Comparison of ENCODE assay signal across 27 cellular contexts in the genomic region with DNA sequence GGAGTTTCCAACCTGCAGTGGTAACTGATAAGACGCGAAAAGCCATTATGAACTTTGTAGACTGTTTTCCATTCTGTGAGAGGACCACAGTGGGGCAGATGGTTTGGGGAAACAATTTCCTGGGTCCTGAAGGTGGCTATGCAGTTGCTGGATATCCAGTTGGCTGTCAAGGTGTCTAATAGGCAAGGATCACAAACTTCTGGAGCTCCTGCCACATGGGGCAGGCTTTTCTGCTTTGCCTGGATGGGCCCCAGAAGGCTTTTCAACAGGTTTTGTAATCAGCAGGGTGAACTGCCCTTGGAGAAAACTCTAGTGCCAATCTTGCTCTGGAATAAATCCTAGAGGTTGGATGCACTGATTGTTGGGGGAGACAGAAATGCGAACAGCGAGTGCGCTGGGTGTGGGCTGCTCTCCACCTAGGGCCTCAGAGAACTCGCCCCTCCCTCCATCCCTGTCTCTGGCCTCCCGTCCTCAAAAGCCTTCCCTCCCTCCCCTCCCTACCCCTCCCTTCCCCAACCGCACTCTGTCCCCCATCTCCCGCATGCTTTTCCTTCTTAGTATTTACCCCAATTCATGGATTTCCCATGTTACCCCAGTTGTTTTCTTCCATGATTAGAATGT.
"Had no signal": no experiment of that assay in that cellular context is flagged by ENCODE, and none has a peak within 500 bp of the region (broad histone marks: within the 10 kb centered on the region; RNA-seq: fewer than 3 reads in every experiment).

No MANE protein-coding gene starts in this region.

- H3K4me2 ChIP-seq: hepatocyte had no signal

- H3K9me3 ChIP-seq: adrenal gland, neutrophil, prostate gland, thyroid gland had no signal

- H3K4me3 Mint-ChIP-seq: activated naive CD8-positive, alpha-beta T cell; activated T-cell treated with anti-CD3 and anti-CD28 coated beads, Interleukin-2, amount 50 U/mL, for 4 hours; central memory CD8-positive, alpha-beta T cell; natural killer cell treated with Interleukin-12 subunit alpha and Interleukin-12 subunit beta and Interleukin-15 and Interleukin-18, amount 100 ng/mL, for 72 hours; stimulated activated naive CD8-positive, alpha-beta T cell treated with anti-CD3 and anti-CD28 coated beads, Interleukin-15, Interleukin-2, amounts not matched to agents 100 ng/mL and 50 ng/mL, for 24 hours had no signal

- ATAC-seq: activated T-cell treated with anti-CD3 and anti-CD28 coated beads, Interleukin-2, amount 50 U/mL, for 4 hours; natural killer cell treated with Interleukin-12 subunit alpha and Interleukin-12 subunit beta and Interleukin-15 and Interleukin-18, amount 100 ng/mL, for 72 hours; right cardiac atrium had no signal

- H3K4me1 Mint-ChIP-seq: central memory CD8-positive, alpha-beta T cell had no signal

- H3K4me1 ChIP-seq: breast epithelium, prostate gland had no signal

- H3K9me3 Mint-ChIP-seq: activated T-cell treated with anti-CD3 and anti-CD28 coated beads, Interleukin-2, amount 50 U/mL, for 4 hours; central memory CD8-positive, alpha-beta T cell; natural killer cell treated with Interleukin-12 subunit alpha and Interleukin-12 subunit beta and Interleukin-15 and Interleukin-18, amount 100 ng/mL, for 72 hours; stimulated activated naive CD8-positive, alpha-beta T cell treated with anti-CD3 and anti-CD28 coated beads, Interleukin-15, Interleukin-2, amounts not matched to agents 100 ng/mL and 50 ng/mL, for 24 hours had no signal

- H3K27ac ChIP-seq: adrenal gland, ascending aorta, breast epithelium, left ventricle myocardium inferior, neutrophil, ovary, prostate gland, thyroid gland had no signal

- DNase-seq: activated CD4-positive, alpha-beta T cell treated with anti-CD3 and anti-CD28 coated beads, Interleukin-2, amount 50 U/mL, for 48 hours; activated CD8-positive, alpha-beta memory T cell treated with anti-CD3 and anti-CD28 coated beads, Interleukin-2, amount 50 U/mL, for 48 hours; activated naive CD4-positive, alpha-beta T cell; activated T-cell treated with anti-CD3 and anti-CD28 coated beads, Interleukin-2, amount 50 U/mL, for 4 hours; adrenal gland; cortex of kidney; erythroblast; glutamatergic neuron; left ventricle myocardium inferior; midbrain; ovary; stimulated activated CD4-positive, alpha-beta T cell treated with anti-CD3 and anti-CD28 coated beads, Interleukin-12 subunit alpha, Interleukin-12 subunit beta, amount 100 ng/mL, for 4 hours; stimulated activated CD4-positive, alpha-beta T cell treated with anti-CD3 and anti-CD28 coated beads, Interleukin-1b, Interleukin-23, amount 100 ng/mL, for 48 hours; substantia nigra; T-helper 1 cell; thyroid gland had no signal

- H3K36me3 Mint-ChIP-seq: activated naive CD8-positive, alpha-beta T cell; natural killer cell treated with Interleukin-12 subunit alpha and Interleukin-12 subunit beta and Interleukin-15 and Interleukin-18, amount 100 ng/mL, for 72 hours had no signal

- H3K4me3 ChIP-seq: adrenal gland, ascending aorta, breast epithelium, hepatocyte, left ventricle myocardium inferior, ovary, prostate gland, thyroid gland had no signal

- H3K27me3 ChIP-seq: adrenal gland, ascending aorta, breast epithelium, hepatocyte, neutrophil, ovary, thyroid gland had no signal

- H3K79me2 ChIP-seq: hepatocyte had no signal

- H3K36me3 ChIP-seq: adrenal gland, ascending aorta, breast epithelium, left ventricle myocardium inferior, neutrophil, ovary, prostate gland, thyroid gland had no signal

- H3K27ac Mint-ChIP-seq: activated naive CD8-positive, alpha-beta T cell; activated T-helper 2 cell treated with anti-CD3 and anti-CD28 coated beads, Interferon-gamma antibody, Interleukin-2, Interleukin-4, amounts not matched to agents 10 μg/mL and 5 μg/mL and 100 μg/mL, durations not matched to agents 14 hours and 24 hours and 36 hours; natural killer cell treated with Interleukin-12 subunit alpha and Interleukin-12 subunit beta and Interleukin-15 and Interleukin-18, amount 100 ng/mL, for 72 hours; stimulated activated naive CD8-positive, alpha-beta T cell treated with anti-CD3 and anti-CD28 coated beads, Interleukin-15, Interleukin-2, amounts not matched to agents 100 ng/mL and 50 ng/mL, for 24 hours had no signal

- H2AFZ ChIP-seq: hepatocyte had no signal
